Comparison of ENCODE assay signal across 18 cellular contexts in genomic region chr20:40009542-40009941, GRCh38.
"Had no signal": no experiment of that assay in that cellular context is flagged by ENCODE, and none has a peak within 500 bp of the region (broad histone marks: within the 10 kb centered on the region; RNA-seq: fewer than 3 reads in every experiment).

No MANE protein-coding gene starts in this region.

- DNase-seq: activated naive CD8-positive, alpha-beta T cell treated with anti-CD3 and anti-CD28 coated beads for 36 hours; anterior cingulate cortex; dermis blood vessel endothelial cell; effector memory CD8-positive, alpha-beta T cell; erythroblast; heart left ventricle; left colon; lower lobe of right lung; right lobe of liver; stimulated activated CD4-positive, alpha-beta T cell treated with anti-CD3 and anti-CD28 coated beads, Interleukin-1b, Interleukin-23, amount 100 ng/mL, for 48 hours; stomach; T-helper 9 cell; upper lobe of right lung had no signal

- H3K27me3 ChIP-seq: breast epithelium, heart left ventricle, right lobe of liver, stomach, upper lobe of right lung had no signal

- H3K9me3 ChIP-seq: breast epithelium, lower lobe of right lung, right lobe of liver, stomach, thoracic aorta, upper lobe of right lung had no signal

- H3K27ac Mint-ChIP-seq: activated naive CD8-positive, alpha-beta T cell treated with anti-CD3 and anti-CD28 coated beads for 36 hours; activated T-helper 1 cell treated with anti-CD3 and anti-CD28 coated beads, Interleukin-12 subunit alpha, Interleukin-12 subunit beta, Interleukin-2, Interleukin-4 antibody, amounts not matched to agents 30 ng/mL and 10 ng/mL and 1 ng/mL, durations not matched to agents 14 hours and 24 hours and 36 hours; effector memory CD8-positive, alpha-beta T cell; mesothelial cell of epicardium had no signal

- H3K27me3 Mint-ChIP-seq: effector memory CD8-positive, alpha-beta T cell had no signal

- H3K9me3 Mint-ChIP-seq: activated naive CD8-positive, alpha-beta T cell treated with anti-CD3 and anti-CD28 coated beads for 36 hours; activated T-helper 1 cell treated with anti-CD3 and anti-CD28 coated beads, Interleukin-12 subunit alpha, Interleukin-12 subunit beta, Interleukin-2, Interleukin-4 antibody, amounts not matched to agents 30 ng/mL and 10 ng/mL and 1 ng/mL, durations not matched to agents 14 hours and 24 hours and 36 hours had no signal

- H3K36me3 ChIP-seq: breast epithelium, heart left ventricle, lower lobe of right lung, right lobe of liver, stomach, thoracic aorta, upper lobe of right lung had no signal

- H3K4me3 Mint-ChIP-seq: activated naive CD8-positive, alpha-beta T cell treated with anti-CD3 and anti-CD28 coated beads for 36 hours; activated T-helper 1 cell treated with anti-CD3 and anti-CD28 coated beads, Interleukin-12 subunit alpha, Interleukin-12 subunit beta, Interleukin-2, Interleukin-4 antibody, amounts not matched to agents 30 ng/mL and 10 ng/mL and 1 ng/mL, durations not matched to agents 14 hours and 24 hours and 36 hours; effector memory CD8-positive, alpha-beta T cell; mesothelial cell of epicardium had no signal

- ATAC-seq: activated CD4-positive, CD25-positive, alpha-beta regulatory T cell treated with anti-CD3 and anti-CD28 coated beads, Interleukin-2, amount 50 U/mL, for 24 hours; effector memory CD8-positive, alpha-beta T cell; heart left ventricle; left colon; lower lobe of right lung; right lobe of liver; upper lobe of right lung had no signal

- H3K4me1 ChIP-seq: breast epithelium, heart left ventricle, lower lobe of right lung, stomach, upper lobe of right lung had no signal

- H3K4me1 Mint-ChIP-seq: activated naive CD8-positive, alpha-beta T cell treated with anti-CD3 and anti-CD28 coated beads for 36 hours had no signal

- H3K36me3 Mint-ChIP-seq: activated naive CD8-positive, alpha-beta T cell treated with anti-CD3 and anti-CD28 coated beads for 36 hours; mesothelial cell of epicardium had no signal

- H3K4me3 ChIP-seq: breast epithelium, heart left ventricle, lower lobe of right lung, right lobe of liver, stomach, thoracic aorta, upper lobe of right lung had no signal
